ENCODE assay signal across 1 cellular context in the genomic region with DNA sequence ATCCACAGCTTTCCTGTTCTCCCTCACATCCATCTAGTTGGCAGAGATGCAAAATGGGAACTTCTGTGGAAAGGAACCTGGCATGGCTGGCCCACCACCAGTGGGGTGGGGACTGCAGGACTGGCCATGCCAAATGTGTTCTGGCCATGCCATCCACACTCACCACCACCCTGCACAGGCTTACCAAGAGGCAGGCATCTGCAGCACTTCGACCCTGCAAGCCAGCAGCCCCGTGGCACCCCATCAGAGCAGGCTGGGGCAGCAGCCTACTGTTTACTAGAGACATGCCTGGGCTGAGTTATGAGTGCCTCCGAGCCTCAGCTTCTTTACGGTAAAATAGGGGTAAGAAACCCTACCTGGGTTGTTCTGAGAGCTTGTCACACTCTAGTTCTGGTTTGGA.
TF ChIP-seq lines count a peak whose summit lies in the region.

No MANE protein-coding gene starts in this region.

TF ChIP-seq in K562, 482 proteins besides CTCF, POLR2A, EP300 and RAD21 (continued from another document):
- TF ChIP-seq CHD7 (IDR thresholded peaks at IDR 0.05; ENCODE audit: low read depth, low read length) (peak; percentile 30), NFXL1 (CRISPR knock-in tag; IDR thresholded peaks at IDR 0.05) (no peak)
